In genomic region chr1:1274299-1274930, GRCh38 we compare ENCODE assay signal across 6 cellular contexts. TPM values are rescaled to one million over a fixed set of nuclear protein-coding genes. Genes with fewer than 3 reads are reported as not detected.
DNase-seq lines count a peak whose midpoint lies in the region; TF ChIP-seq lines count a peak whose summit lies in the region.

No MANE protein-coding gene starts in this region.

- peaks cover 7% of the 10 kb centered on the region for H3K4me1 ChIP-seq in NT2/D1 (ENCODE audit: insufficient read depth, insufficient read length)
- peaks cover 0 to 47% of the 10 kb centered on the region in 2 donors for H3K4me1 ChIP-seq in right atrium auricular region
- peaks cover 12 to 22% of the 10 kb centered on the region in 2 donors for H3K4me1 ChIP-seq in uterus

- no peak for TF ChIP-seq CTCF in AG04450 (IDR thresholded peaks at IDR 0.05; ENCODE audit: low read depth, low read length)
- no peak for TF ChIP-seq CTCF in right atrium auricular region (IDR thresholded peaks at IDR 0.05)
- TF ChIP-seq CTCF in uterus (IDR thresholded peaks at IDR 0.05), result no peak

- CTCF ChIA-PET in AG04450 (lab: Charles Lee), result no interaction called here

- no peak for TF ChIP-seq POLR2A in uterus (IDR thresholded peaks at IDR 0.05)

- H3K4me3 ChIP-seq in AG04450 (ENCODE audit: low read depth, low read length) (peak overlapping the region; percentile 70), NT2/D1 (ENCODE audit: insufficient read length, low read depth) (peak overlapping the region; percentile 47), right atrium auricular region (peak overlapping the region; percentile 95 to 96), uterus (peak overlapping the region; percentile 93 to 94)

- DNase-seq in AG04450 (ENCODE audit: low read depth, low spot score) (no peak), NT2/D1 (ENCODE audit: low read depth, low spot score) (no peak), right atrium auricular region (ENCODE audit: low spot score) (no peak), uterus (no peak), hippocampal formation (lab: John Stamatoyannopoulos, UW) (no peak), pons (ENCODE audit: low spot score) (no peak)

- intact Hi-C loops in uterus (cut with DNase I; ENCODE audit: low total_unique reads), result no loop called here

- POLR2A ChIA-PET in AG04450 (lab: Yijun Ruan, JAX), result interaction anchor here (1.0 to 1.9 kb wide), 4 partner anchors 10 to 43 kb away, joined by 4 to 10 read pairs (median 4); no protein-coding TSS in a partner anchor

- H3K9ac ChIP-seq in NT2/D1 (ENCODE audit: insufficient read length, low read depth), result peak overlapping the region; percentile 87

- H3K27ac ChIP-seq in AG04450 (ENCODE audit: low read depth, low read length), result no peak overlapping the region
- peak overlapping the region; percentile 84 to 89 for H3K27ac ChIP-seq in right atrium auricular region
- H3K27ac ChIP-seq in uterus, result peak overlapping the region; percentile 84 to 92

- H3K9me3 ChIP-seq in AG04450 (ENCODE audit: control insufficient read depth, insufficient read depth, low read length) (no peaks in the 10 kb centered on the region; the same call in 1 of the 2 replicates), NT2/D1 (ENCODE audit: insufficient read depth, low read length) (no peaks in the 10 kb centered on the region; the same call in 1 of the 2 replicates), right atrium auricular region (no peaks in the 10 kb centered on the region), uterus (no peaks in the 10 kb centered on the region)

- H3K27me3 ChIP-seq in AG04450 (ENCODE audit: control insufficient read depth, insufficient read depth, low read length) (no peaks in the 10 kb centered on the region), NT2/D1 (ENCODE audit: insufficient read depth, insufficient read length) (no peaks in the 10 kb centered on the region), right atrium auricular region (no peaks in the 10 kb centered on the region), uterus (no peaks in the 10 kb centered on the region)

- H3K36me3 ChIP-seq in NT2/D1 (ENCODE audit: insufficient read depth, insufficient read length, low read length) (peaks cover 31% of the 10 kb centered on the region), right atrium auricular region (no peaks in the 10 kb centered on the region), uterus (no peaks in the 10 kb centered on the region)

RNA-seq across cellular contexts. Expression of gene UBE2J2, which starts 0.8 kb away (rescaled TPM):
- 31.1 and 31.4 TPM in 2 replicates for polyA plus RNA-seq in AG04450 (2011; rRNA removed)
- 16.3 and 17.6 TPM in 2 replicates for polyA minus RNA-seq in AG04450 (2011; rRNA and poly(A)+ RNA removed)
- total RNA-seq in right atrium auricular region, result 10 to 100 TPM; 27.5 to 33.5 TPM
- total RNA-seq in uterus, result 10 to 100 TPM in 3 of 4 donors, 1 to 10 TPM in 1; 9.5 to 66.1 (median 49.8) TPM

RNA-seq across cellular contexts. Expression of gene SCNN1D, which starts 5.8 kb away (rescaled TPM):
- 1.5 and 1.8 TPM in 2 replicates for polyA plus RNA-seq in AG04450 (2011; rRNA removed)
- polyA minus RNA-seq in AG04450 (2011; rRNA and poly(A)+ RNA removed), result 0.37 and 1.1 TPM in 2 replicates
- total RNA-seq in right atrium auricular region (under 1 TPM; 0.59 to 0.79 TPM), uterus (1 to 10 TPM in 3 of 4 donors, under 1 TPM in 1; 0.26 to 8.4 (median 4.4) TPM)

RNA-seq across cellular contexts. Expression of gene C1QTNF12, which starts 27.9 kb away (rescaled TPM):
- 0.21 and 0.51 TPM in 2 replicates for polyA plus RNA-seq in AG04450 (2011; rRNA removed)
- polyA minus RNA-seq in AG04450 (2011; rRNA and poly(A)+ RNA removed), result not detected in 2 replicates
- total RNA-seq in right atrium auricular region (not detected), uterus (1 to 10 TPM in 2 of 4 donors, not detected in 2; 3.1 to 8.2 TPM)

RNA-seq across cellular contexts. Expression of gene ACAP3, which starts 33.3 kb away (rescaled TPM):
- polyA plus RNA-seq in AG04450 (2011; rRNA removed), result 17.5 and 24.8 TPM in 2 replicates
- 16.3 and 24.9 TPM in 2 replicates for polyA minus RNA-seq in AG04450 (2011; rRNA and poly(A)+ RNA removed)
- total RNA-seq in right atrium auricular region, result 10 to 100 TPM; 19.5 to 20.4 TPM
- total RNA-seq in uterus, result 10 to 100 TPM; 11.2 to 98.5 (median 44.0) TPM

RNA-seq across cellular contexts. Expression of gene PUSL1, which starts 34.0 kb away (rescaled TPM):
- polyA plus RNA-seq in AG04450 (2011; rRNA removed), result 9.6 and 15.6 TPM in 2 replicates
- 4.9 and 6.8 TPM in 2 replicates for polyA minus RNA-seq in AG04450 (2011; rRNA and poly(A)+ RNA removed)
- total RNA-seq in right atrium auricular region, result 10 to 100 TPM; 14.5 to 24.8 TPM
- 10 to 100 TPM; 14.7 to 34.1 (median 24.3) TPM for total RNA-seq in uterus
